Comparison of ENCODE assay signal across 16 cellular contexts in the genomic region with DNA sequence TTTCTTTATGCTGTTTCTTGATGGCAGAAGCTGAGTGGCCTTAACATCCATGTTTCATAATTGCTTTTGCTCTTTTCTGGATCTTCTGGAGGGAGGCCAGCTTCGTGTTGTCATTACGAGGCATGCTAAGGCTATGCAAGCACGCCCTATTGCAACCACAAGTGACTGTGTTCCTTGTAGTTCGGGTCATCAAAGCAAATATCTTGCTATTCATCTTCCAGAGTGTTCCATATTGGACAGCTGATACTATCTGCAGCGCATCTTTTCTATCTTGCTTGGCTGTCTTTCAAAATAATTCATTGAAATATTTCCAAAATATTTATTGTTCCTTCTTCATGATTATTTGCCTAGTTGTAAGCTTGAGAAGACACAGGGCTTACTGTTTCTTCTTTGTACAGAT. TPM values are rescaled to one million over a fixed set of nuclear protein-coding genes. Genes with fewer than 3 reads are reported as not detected.
DNase-seq lines count a peak whose midpoint lies in the region; ATAC-seq and TF ChIP-seq lines count a peak whose summit lies in the region.
"Had no signal": no experiment of that assay in that cellular context is flagged by ENCODE, and none has a peak within 500 bp of the region (broad histone marks: within the 10 kb centered on the region; RNA-seq: fewer than 3 reads in every experiment).

No MANE protein-coding gene starts in this region.

- no peaks in the 10 kb centered on the region for H3K9me3 Mint-ChIP-seq in activated T-helper 17 cell treated with anti-CD3 and anti-CD28 coated beads, Interleukin-2, amount 50 U/mL, for 72 hours
- H3K9me3 Mint-ChIP-seq: activated T-helper 2 cell treated with anti-CD3 and anti-CD28 coated beads, Interferon-gamma antibody, Interleukin-2, Interleukin-4, amounts not matched to agents 10 μg/mL and 5 μg/mL and 100 μg/mL, durations not matched to agents 14 hours and 24 hours and 36 hours; natural killer cell treated with Interleukin-12 subunit alpha and Interleukin-12 subunit beta and Interleukin-15 and Interleukin-18, amount 100 ng/mL, for 72 hours had no signal

- H3K27me3 ChIP-seq in right cardiac atrium (ENCODE audit: control insufficient read depth, insufficient read depth) (no peaks in the 10 kb centered on the region), uterus (no peaks in the 10 kb centered on the region)
- H3K27me3 ChIP-seq: gastroesophageal sphincter, vagina had no signal

- H3K27me3 Mint-ChIP-seq in activated T-helper 17 cell treated with anti-CD3 and anti-CD28 coated beads, Interleukin-2, amount 50 U/mL, for 72 hours, result no peaks in the 10 kb centered on the region
- H3K27me3 Mint-ChIP-seq: natural killer cell treated with Interleukin-12 subunit alpha and Interleukin-12 subunit beta and Interleukin-15 and Interleukin-18, amount 100 ng/mL, for 72 hours had no signal

- ATAC-seq in right cardiac atrium (no peak), Right ventricle myocardium inferior (no peak), HG02840 (IDR thresholded peaks at IDR 0.05; ENCODE audit: low FRiP score, unreplicated experiment) (no peak)
- no peak for ATAC-seq in activated T-helper 17 cell treated with anti-CD3 and anti-CD28 coated beads, Interleukin-2, amount 50 U/mL, for 72 hours (replicated peaks)
- ATAC-seq: gastroesophageal sphincter; natural killer cell treated with Interleukin-12 subunit alpha and Interleukin-12 subunit beta and Interleukin-15 and Interleukin-18, amount 100 ng/mL, for 72 hours had no signal

- H3K9me3 ChIP-seq in right cardiac atrium (ENCODE audit: control insufficient read depth, low read length) (no peaks in the 10 kb centered on the region), uterus (no peaks in the 10 kb centered on the region)
- H3K9me3 ChIP-seq: gastroesophageal sphincter, vagina had no signal

- no peaks in the 10 kb centered on the region for H3K36me3 ChIP-seq in uterus

- in situ Hi-C loops in astrocyte of the spinal cord (cut with HindIII; ENCODE audit: low sequenced_read_pairs), result no loop called here

- no peaks in the 10 kb centered on the region for H3K4me1 ChIP-seq in right cardiac atrium (ENCODE audit: control insufficient read depth, insufficient read depth, low read length)
- H3K4me1 ChIP-seq in uterus, result no peaks in the 10 kb centered on the region

- H3K4me3 ChIP-seq in right cardiac atrium (ENCODE audit: low read length) (no peak overlapping the region), astrocyte of the spinal cord (ENCODE audit: low read depth, low read length) (no peak overlapping the region), uterus (no peak overlapping the region)
- H3K4me3 ChIP-seq: gastroesophageal sphincter, SK-N-MC, vagina had no signal

- 44% methylated on average over 5 of the region's 5 CpGs for WGBS in right cardiac atrium

- no peak overlapping the region for H3K27ac Mint-ChIP-seq in activated T-helper 17 cell treated with anti-CD3 and anti-CD28 coated beads, Interleukin-2, amount 50 U/mL, for 72 hours
- H3K27ac Mint-ChIP-seq: activated T-helper 2 cell treated with anti-CD3 and anti-CD28 coated beads, Interferon-gamma antibody, Interleukin-2, Interleukin-4, amounts not matched to agents 10 μg/mL and 5 μg/mL and 100 μg/mL, durations not matched to agents 14 hours and 24 hours and 36 hours; natural killer cell treated with Interleukin-12 subunit alpha and Interleukin-12 subunit beta and Interleukin-15 and Interleukin-18, amount 100 ng/mL, for 72 hours had no signal

- peaks cover 10% of the 10 kb centered on the region for H3K4me1 Mint-ChIP-seq in activated T-helper 17 cell treated with anti-CD3 and anti-CD28 coated beads, Interleukin-2, amount 50 U/mL, for 72 hours

- H3K36me3 Mint-ChIP-seq in activated T-helper 17 cell treated with anti-CD3 and anti-CD28 coated beads, Interleukin-2, amount 50 U/mL, for 72 hours (ENCODE audit: low read depth), result no peaks in the 10 kb centered on the region
- H3K36me3 Mint-ChIP-seq: natural killer cell treated with Interleukin-12 subunit alpha and Interleukin-12 subunit beta and Interleukin-15 and Interleukin-18, amount 100 ng/mL, for 72 hours had no signal

- no peak overlapping the region for H3K4me3 Mint-ChIP-seq in activated T-helper 17 cell treated with anti-CD3 and anti-CD28 coated beads, Interleukin-2, amount 50 U/mL, for 72 hours
- H3K4me3 Mint-ChIP-seq: natural killer cell treated with Interleukin-12 subunit alpha and Interleukin-12 subunit beta and Interleukin-15 and Interleukin-18, amount 100 ng/mL, for 72 hours had no signal

- DNase-seq in right cardiac atrium, result peak in 2 of 3 donors; percentile 75 to 80
- no peak for DNase-seq in Right ventricle myocardium inferior (ENCODE audit: missing footprints)
- peak; percentile 56 for DNase-seq in astrocyte of the spinal cord (ENCODE audit: low read depth, low spot score)
- peak; percentile 82 for DNase-seq in iris pigment epithelial cell (ENCODE audit: low read depth)
- DNase-seq in uterus, result peak; percentile 54 to 76
- no peak for DNase-seq in occipital lobe (lab: John Stamatoyannopoulos, UW)
- DNase-seq: NCI-H1436 treated with DMSO at 0.1 percent for 48 hours, NCI-H69 had no signal

- TF ChIP-seq POLR2A in uterus (IDR thresholded peaks at IDR 0.05), result no peak

- H3K27ac ChIP-seq in right cardiac atrium (ENCODE audit: low read length) (no peak overlapping the region), uterus (no peak overlapping the region)
- H3K27ac ChIP-seq: gastroesophageal sphincter, SK-N-MC, vagina had no signal

- intact Hi-C loops in right cardiac atrium (cut with DNase I) (loop anchor here in 2 of 4 donors (5.0 to 10.0 kb wide), 2 partner anchors 355 to 357 kb away; no protein-coding TSS in a partner anchor), Right ventricle myocardium inferior (cut with DNase I) (no loop called here), uterus (cut with DNase I; ENCODE audit: low total_unique reads) (no loop called here)

- TF ChIP-seq CTCF in astrocyte of the spinal cord (IDR thresholded peaks at IDR 0.05; ENCODE audit: low read depth, low read length), result no peak
- TF ChIP-seq CTCF in uterus (IDR thresholded peaks at IDR 0.05), result no peak

RNA-seq across cellular contexts. Expression of gene EPHB6, which starts 5.0 kb away (rescaled TPM):
- 10 to 100 TPM in 1 of 4 donors, 1 to 10 TPM in 3; 3.8 to 11.3 (median 6.7) TPM for total RNA-seq in right cardiac atrium
- polyA plus RNA-seq in right cardiac atrium, result 6.9 TPM
- 3.3 TPM for total RNA-seq in Right ventricle myocardium inferior
- total RNA-seq in uterus, result 10 to 100 TPM in 3 of 4 donors, 1 to 10 TPM in 1; 1.5 to 34.6 (median 21.9) TPM
- 10 to 100 TPM in 1 of 2 donors, 1 to 10 TPM in 1; 8.0 to 14.9 TPM for total RNA-seq in activated T-helper 17 cell treated with anti-CD3 and anti-CD28 coated beads, Interleukin-2, amount 50 U/mL, for 72 hours
- total RNA-seq in occipital lobe, result 55.8 TPM

RNA-seq across cellular contexts. Expression of gene TRPV6, which starts 25.7 kb away (rescaled TPM):
- total RNA-seq in right cardiac atrium, result not detected
- not detected for polyA plus RNA-seq in right cardiac atrium
- not detected for total RNA-seq in Right ventricle myocardium inferior
- total RNA-seq in uterus, result 1 to 10 TPM in 1 of 4 donors, under 1 TPM in 1, not detected in 2; 0.46 to 1.3 TPM
- under 1 TPM in 1 of 2 donors, not detected in 1; 0.16 TPM for total RNA-seq in activated T-helper 17 cell treated with anti-CD3 and anti-CD28 coated beads, Interleukin-2, amount 50 U/mL, for 72 hours
- total RNA-seq in occipital lobe, result under 0.01 TPM
- total RNA-seq: activated T-helper 2 cell treated with anti-CD3 and anti-CD28 coated beads, Interferon-gamma antibody, Interleukin-2, Interleukin-4, amounts not matched to agents 10 μg/mL and 5 μg/mL and 100 μg/mL, durations not matched to agents 14 hours and 24 hours and 36 hours; natural killer cell treated with Interleukin-12 subunit alpha and Interleukin-12 subunit beta and Interleukin-15 and Interleukin-18, amount 100 ng/mL, for 72 hours had no signal
- polyA plus RNA-seq: AG04450 had no signal

Comparison
In these comparisons a context has a peak if more than half of its experiments do, and no peak if none do; other contexts are left out.
1. DNase-seq: peak in right cardiac atrium (2 of 3), astrocyte of the spinal cord (single experiment), iris pigment epithelial cell (single experiment) and uterus (2 of 2); none in Right ventricle myocardium inferior (single experiment) and occipital lobe (single experiment).